ENCODE assay signal across 8 cellular contexts in genomic region chr4:112523764-112524505, GRCh38. TPM values are rescaled to one million over a fixed set of nuclear protein-coding genes. Genes with fewer than 3 reads are reported as not detected.
DNase-seq lines count a peak whose midpoint lies in the region; ATAC-seq and TF ChIP-seq lines count a peak whose summit lies in the region.

No MANE protein-coding gene starts in this region.

- no peaks in the 10 kb centered on the region for H3K79me2 ChIP-seq in PC-3 (ENCODE audit: low read length)

- H3K27ac ChIP-seq in CD4-positive, CD25-positive, alpha-beta regulatory T cell (ENCODE audit: insufficient read depth, low read length, poor library complexity, severe bottlenecking), result no peak overlapping the region
- H3K27ac ChIP-seq in PC-3 (ENCODE audit: low read length) (no peak overlapping the region), cardiac muscle cell (no peak overlapping the region)

- peaks cover 8 to 19% of the 10 kb centered on the region in 2 experiments for H3K9me3 ChIP-seq in CD4-positive, CD25-positive, alpha-beta regulatory T cell (ENCODE audit: control insufficient read depth in 2 of 2, low read length in 2 of 2)
- no peaks in the 10 kb centered on the region for H3K9me3 ChIP-seq in PC-3 (ENCODE audit: low read length)
- H3K9me3 ChIP-seq in cardiac muscle cell (ENCODE audit: low read depth), result no peaks in the 10 kb centered on the region

- no peaks in the 10 kb centered on the region for H3F3A ChIP-seq in PC-3 (ENCODE audit: low read length, unreplicated experiment)

- H3K36me3 Mint-ChIP-seq in CD4-positive, CD25-positive, alpha-beta regulatory T cell, result no peaks in the 10 kb centered on the region
- peaks cover 11% of the 10 kb centered on the region for H3K36me3 Mint-ChIP-seq in activated T-helper 17 cell treated with anti-CD3 and anti-CD28 coated beads, Interleukin-2, amount 50 U/mL, for 72 hours (ENCODE audit: low read depth)

- H3K9ac ChIP-seq in PC-3 (ENCODE audit: low read length), result peak overlapping the region; percentile 44

- DNase-seq in CD4-positive, CD25-positive, alpha-beta regulatory T cell, result peak; percentile 47 to 76 (median 64)
- DNase-seq in PC-3, result peak; percentile 71
- peak; percentile 29 to 87 for DNase-seq in cardiac muscle cell (ENCODE audit: low read depth in 1 of 2, low spot score in 1 of 2)
- DNase-seq in sciatic nerve (ENCODE audit: low spot score), result peak; percentile 77
- DNase-seq in NK-92 (lab: John Stamatoyannopoulos, UW; ENCODE audit: unreplicated experiment), result no peak

- TF ChIP-seq CTCF in PC-3 (conservative IDR thresholded peaks at IDR 0.05; ENCODE audit: low read depth, low read length) (peak; percentile 83), cardiac muscle cell (IDR thresholded peaks at IDR 0.05; ENCODE audit: low read depth, low read length) (peak; percentile 72)

- peak overlapping the region in 1 of 3 donors; percentile 19 for H3K27ac Mint-ChIP-seq in CD4-positive, CD25-positive, alpha-beta regulatory T cell
- no peak overlapping the region for H3K27ac Mint-ChIP-seq in activated T-helper 17 cell treated with anti-CD3 and anti-CD28 coated beads, Interleukin-2, amount 50 U/mL, for 72 hours

- intact Hi-C loops in PC-3 (cut with micrococcal nuclease) (loop anchor here (1.0 to 2.0 kb wide), 3 partner anchors 81 to 196 kb away; no protein-coding TSS in a partner anchor), sciatic nerve (cut with DNase I) (loop anchor here (5.0 kb wide), 1 partner anchor 197 kb away; no protein-coding TSS in a partner anchor)

- H3K4me1 Mint-ChIP-seq in CD4-positive, CD25-positive, alpha-beta regulatory T cell, result peaks cover 10 to 33% (median 21%) of the 10 kb centered on the region in 4 donors
- peaks cover 8% of the 10 kb centered on the region for H3K4me1 Mint-ChIP-seq in activated T-helper 17 cell treated with anti-CD3 and anti-CD28 coated beads, Interleukin-2, amount 50 U/mL, for 72 hours

- POLR2A ChIA-PET in PC-3 (lab: Charles Lee; ENCODE audit: unreplicated experiment), result no interaction called here

- peak; percentile 73 to 76 for ATAC-seq in CD4-positive, CD25-positive, alpha-beta regulatory T cell (ENCODE audit: low read depth in 2 of 2)
- ATAC-seq in GM19438 (IDR thresholded peaks at IDR 0.05; ENCODE audit: low read depth, unreplicated experiment) (peak; percentile 81), HG03520 (IDR thresholded peaks at IDR 0.05; ENCODE audit: unreplicated experiment) (peak; percentile 77), PC-3 (peak; percentile 92), sciatic nerve (peak; percentile 77)
- peak; percentile 94 for ATAC-seq in activated T-helper 17 cell treated with anti-CD3 and anti-CD28 coated beads, Interleukin-2, amount 50 U/mL, for 72 hours (replicated peaks)

- H3K9me3 Mint-ChIP-seq in CD4-positive, CD25-positive, alpha-beta regulatory T cell, result peaks cover 0 to 14% (median 2%) of the 10 kb centered on the region in 7 donors
- no peaks in the 10 kb centered on the region for H3K9me3 Mint-ChIP-seq in activated T-helper 17 cell treated with anti-CD3 and anti-CD28 coated beads, Interleukin-2, amount 50 U/mL, for 72 hours

- H3K36me3 ChIP-seq in CD4-positive, CD25-positive, alpha-beta regulatory T cell (ENCODE audit: control insufficient read depth, insufficient read depth, low read length), result no peaks in the 10 kb centered on the region
- H3K36me3 ChIP-seq in PC-3 (ENCODE audit: low read depth, low read length) (no peaks in the 10 kb centered on the region), cardiac muscle cell (no peaks in the 10 kb centered on the region)

- CTCF ChIA-PET in PC-3 (lab: Charles Lee), result interaction anchor here (0.6 kb wide), 1 partner anchor 89 kb away, joined by 3 read pairs; no protein-coding TSS in a partner anchor

- peaks cover 47% of the 10 kb centered on the region for H3K27me3 ChIP-seq in CD4-positive, CD25-positive, alpha-beta regulatory T cell (ENCODE audit: control insufficient read depth, insufficient read depth, low read length)
- H3K27me3 ChIP-seq in PC-3 (ENCODE audit: low read length), result peaks cover 16% of the 10 kb centered on the region
- peaks cover 87% of the 10 kb centered on the region for H3K27me3 ChIP-seq in cardiac muscle cell

- no peaks in the 10 kb centered on the region for H3K9me2 ChIP-seq in PC-3 (replicated peaks; ENCODE audit: low read length)

- peak overlapping the region; percentile 62 to 92 (median 87) for H3K4me3 Mint-ChIP-seq in CD4-positive, CD25-positive, alpha-beta regulatory T cell
- H3K4me3 Mint-ChIP-seq in activated T-helper 17 cell treated with anti-CD3 and anti-CD28 coated beads, Interleukin-2, amount 50 U/mL, for 72 hours, result peak overlapping the region; percentile 88

- no TSS peak for BruUV-seq in PC-3 (replicated peaks; lab: Mats Ljungman, UMichigan)

- H3K4me2 ChIP-seq in PC-3 (ENCODE audit: low read length), result peak overlapping the region; percentile 93

- peak overlapping the region; percentile 98 for H2AFZ ChIP-seq in PC-3 (ENCODE audit: low read length)

- no peaks in the 10 kb centered on the region for H4K20me1 ChIP-seq in PC-3 (ENCODE audit: low read length)

- peak overlapping the region; percentile 83 for H3K4me3 ChIP-seq in CD4-positive, CD25-positive, alpha-beta regulatory T cell (ENCODE audit: low read depth, low read length)
- peak overlapping the region; percentile 79 for H3K4me3 ChIP-seq in PC-3 (ENCODE audit: low read length)
- H3K4me3 ChIP-seq in cardiac muscle cell, result peak overlapping the region; percentile 22

- peaks cover 29% of the 10 kb centered on the region for H3K4me1 ChIP-seq in CD4-positive, CD25-positive, alpha-beta regulatory T cell (ENCODE audit: control insufficient read depth, insufficient read depth, low read length, poor library complexity, severe bottlenecking)
- no peaks in the 10 kb centered on the region for H3K4me1 ChIP-seq in PC-3 (ENCODE audit: insufficient read depth, low read length)
- no peaks in the 10 kb centered on the region for H3K4me1 ChIP-seq in cardiac muscle cell (ENCODE audit: low read depth)

- H3K27me3 Mint-ChIP-seq in CD4-positive, CD25-positive, alpha-beta regulatory T cell, result peaks cover 82% of the 10 kb centered on the region
- peaks cover 55% of the 10 kb centered on the region for H3K27me3 Mint-ChIP-seq in activated T-helper 17 cell treated with anti-CD3 and anti-CD28 coated beads, Interleukin-2, amount 50 U/mL, for 72 hours

RNA-seq across cellular contexts. Expression of gene NEUROG2, which starts 8.0 kb away (rescaled TPM):
- total RNA-seq in CD4-positive, CD25-positive, alpha-beta regulatory T cell, result not detected
- not detected for polyA plus RNA-seq in CD4-positive, CD25-positive, alpha-beta regulatory T cell
- total RNA-seq in PC-3 (2014; rRNA removed) (not detected in 2 replicates), cardiac muscle cell (0.24 TPM in 1 of 2 replicates, not detected in the other), sciatic nerve (not detected)
- total RNA-seq in activated T-helper 17 cell treated with anti-CD3 and anti-CD28 coated beads, Interleukin-2, amount 50 U/mL, for 72 hours, result not detected
- 0.44 TPM in 1 of 2 replicates, not detected in the other for polyA plus RNA-seq in cardiac muscle cell

Comparison
In these comparisons a context has a peak if more than half of its experiments do, and no peak if none do; other contexts are left out.
1. H3K4me3 ChIP-seq: peak in every context shown above with its lines; median percentile 83 in CD4-positive, CD25-positive, alpha-beta regulatory T cell; 79 in PC-3; 22 in cardiac muscle cell.